In genomic region chr1:97262842-97263241, GRCh38 we compare ENCODE assay signal across 1 cellular context.
TF ChIP-seq lines count a peak whose summit lies in the region.

No MANE protein-coding gene starts in this region.

TF ChIP-seq in HepG2, 621 proteins besides CTCF, POLR2A, EP300 and RAD21 (continued from another document):
- TF ChIP-seq ZNF720 (CRISPR knock-in tag; IDR thresholded peaks at IDR 0.05), result no peak
- no peak for TF ChIP-seq PLSCR1 (CRISPR knock-in tag; IDR thresholded peaks at IDR 0.05; ENCODE audit: borderline replicate concordance)
- TF ChIP-seq ZNF12 (CRISPR knock-in tag; IDR thresholded peaks at IDR 0.05), result no peak
